ENCODE assay signal across 1 cellular context in genomic region chr1:18635833-18636671, GRCh38.
TF ChIP-seq lines count a peak whose summit lies in the region.

No MANE protein-coding gene starts in this region.

TF ChIP-seq in H1, 55 proteins besides CTCF, POLR2A, EP300 and RAD21:
- no peak for TF ChIP-seq ATF3 (IDR thresholded peaks at IDR 0.05; ENCODE audit: insufficient read depth, low read depth, low read length)
- TF ChIP-seq RNF2 (IDR thresholded peaks at IDR 0.05; ENCODE audit: borderline replicate concordance, low read depth, low read length, missing control alignments, poor library complexity, severe bottlenecking), result peak; percentile 78
- no peak for TF ChIP-seq HDAC2 (IDR thresholded peaks at IDR 0.05; ENCODE audit: borderline replicate concordance in 1 of 2, low read depth in 2 of 2, low read length in 2 of 2)
- no peak for TF ChIP-seq KDM5A (IDR thresholded peaks at IDR 0.05; ENCODE audit: low read length)
- TF ChIP-seq BCL11A (IDR thresholded peaks at IDR 0.05; ENCODE audit: low read depth in 2 of 2, low read length in 2 of 2), result no peak
- TF ChIP-seq FOSL1 (IDR thresholded peaks at IDR 0.05; ENCODE audit: insufficient read depth, low read depth, low read length), result no peak
- no peak for TF ChIP-seq ZNF274 (IDR thresholded peaks at IDR 0.05; ENCODE audit: borderline replicate concordance, extremely low read depth, low read length)
- TF ChIP-seq CEBPB (IDR thresholded peaks at IDR 0.05; ENCODE audit: low read depth, low read length), result no peak
- TF ChIP-seq JUN (IDR thresholded peaks at IDR 0.05; ENCODE audit: low read depth, low read length), result no peak
- no peak for TF ChIP-seq NANOG (IDR thresholded peaks at IDR 0.05; ENCODE audit: insufficient read depth, low read depth, low read length, poor library complexity, severe bottlenecking)
- no peak for TF ChIP-seq TEAD4 (IDR thresholded peaks at IDR 0.05; ENCODE audit: low read depth, low read length)
- TF ChIP-seq TCF12 (IDR thresholded peaks at IDR 0.05; ENCODE audit: low read depth, low read length), result no peak
- TF ChIP-seq POLR2AphosphoS5 (IDR thresholded peaks at IDR 0.05; ENCODE audit: low read depth, low read length), result no peak
- TF ChIP-seq EGR1 (IDR thresholded peaks at IDR 0.05; ENCODE audit: borderline replicate concordance, low read depth, low read length), result no peak; the same call in 1 of the 2 replicates
- TF ChIP-seq SIRT6 (IDR thresholded peaks at IDR 0.05; ENCODE audit: low read length), result no peak
- no peak for TF ChIP-seq HDAC6 (IDR thresholded peaks at IDR 0.05; ENCODE audit: low read depth, low read length)
- TF ChIP-seq SUZ12 (IDR thresholded peaks at IDR 0.05; ENCODE audit: low read length), result peak; percentile 87
- no peak for TF ChIP-seq PHF8 (conservative IDR thresholded peaks at IDR 0.05; ENCODE audit: low read depth, low read length)
- TF ChIP-seq TAF1 (IDR thresholded peaks at IDR 0.05; ENCODE audit: low read depth, low read length), result no peak
- no peak for TF ChIP-seq KDM4A (IDR thresholded peaks at IDR 0.05; ENCODE audit: low read depth, low read length, severe bottlenecking)
- TF ChIP-seq MAX (IDR thresholded peaks at IDR 0.05), result peak; percentile 30; the same call in 1 of the 2 replicates
- TF ChIP-seq USF2 (IDR thresholded peaks at IDR 0.05; ENCODE audit: low read length), result no peak
- no peak for TF ChIP-seq GTF2F1 (IDR thresholded peaks at IDR 0.05; ENCODE audit: borderline replicate concordance, low read depth, low read length)
- TF ChIP-seq GABPA (IDR thresholded peaks at IDR 0.05; ENCODE audit: borderline replicate concordance, insufficient read depth, low read length), result 0 out of 2 replicates have a peak, but pooled peaks have one; percentile 30
- TF ChIP-seq RBBP5 (IDR thresholded peaks at IDR 0.05; ENCODE audit: borderline replicate concordance, low read depth, low read length), result no peak
- no peak for TF ChIP-seq SIX5 (IDR thresholded peaks at IDR 0.05; ENCODE audit: low read depth, low read length)
- no peak for TF ChIP-seq SRF (IDR thresholded peaks at IDR 0.05; ENCODE audit: low read depth, low read length)
- TF ChIP-seq SAP30 (IDR thresholded peaks at IDR 0.05; ENCODE audit: insufficient read depth, insufficient replicate concordance, low read length), result no peak
- no peak for TF ChIP-seq BRCA1 (IDR thresholded peaks at IDR 0.05; ENCODE audit: low read depth, low read length)
- TF ChIP-seq JUND (IDR thresholded peaks at IDR 0.05; ENCODE audit: low read length), result no peak
- no peak for TF ChIP-seq NRF1 (IDR thresholded peaks at IDR 0.05; ENCODE audit: low read depth, low read length)
- TF ChIP-seq BACH1 (IDR thresholded peaks at IDR 0.05; ENCODE audit: low read length), result no peak
- peak; percentile 13; the same call in 1 of the 2 replicates for TF ChIP-seq CBX8 (IDR thresholded peaks at IDR 0.05; ENCODE audit: borderline replicate concordance, low read depth, low read length)
- no peak for TF ChIP-seq CHD7 (IDR thresholded peaks at IDR 0.05; ENCODE audit: insufficient replicate concordance, low read length)
- no peak for TF ChIP-seq TAF7 (optimal IDR thresholded peaks at IDR 0.05; ENCODE audit: borderline replicate concordance, low read depth, low read length)
- no peak for TF ChIP-seq CREB1 (IDR thresholded peaks at IDR 0.05)
- TF ChIP-seq EZH2 (IDR thresholded peaks at IDR 0.05; ENCODE audit: low read depth, low read length, severe bottlenecking), result peak; percentile 92
- no peak for TF ChIP-seq CHD1 (IDR thresholded peaks at IDR 0.05; ENCODE audit: low read depth, low read length)
- TF ChIP-seq SIN3A (conservative IDR thresholded peaks at IDR 0.05 in 1 of 2, IDR thresholded peaks at IDR 0.05 in 1 of 2; ENCODE audit: low read depth in 1 of 2, low read length in 2 of 2), result no peak
- peak; percentile 55 for TF ChIP-seq CTBP2 (IDR thresholded peaks at IDR 0.05; ENCODE audit: borderline replicate concordance, insufficient read depth, insufficient read length, low read length)
- TF ChIP-seq KDM1A (IDR thresholded peaks at IDR 0.05; ENCODE audit: borderline replicate concordance, low read length), result no peak
- no peak for TF ChIP-seq SP4 (IDR thresholded peaks at IDR 0.05; ENCODE audit: low read length)
- no peak for TF ChIP-seq ATF2 (IDR thresholded peaks at IDR 0.05; ENCODE audit: low read length)
- TF ChIP-seq RXRA (IDR thresholded peaks at IDR 0.05; ENCODE audit: insufficient read depth, low read depth, low read length), result no peak
- no peak for TF ChIP-seq ASH2L (IDR thresholded peaks at IDR 0.05; ENCODE audit: low read length)
- TF ChIP-seq SP1 (IDR thresholded peaks at IDR 0.05; ENCODE audit: low read depth, low read length), result 0 out of 2 replicates have a peak, but pooled peaks have one; percentile 34
- TF ChIP-seq TBP (IDR thresholded peaks at IDR 0.05; ENCODE audit: low read depth, low read length), result peak; percentile 30; the same call in 1 of the 2 replicates
- TF ChIP-seq E2F6 (IDR thresholded peaks at IDR 0.05), result 0 out of 2 replicates have a peak, but pooled peaks have one; percentile 9
- TF ChIP-seq POU5F1 (IDR thresholded peaks at IDR 0.05; ENCODE audit: low read depth, low read length), result no peak
- no peak for TF ChIP-seq SP2 (IDR thresholded peaks at IDR 0.05; ENCODE audit: low read length)
- no peak for TF ChIP-seq MAFK (IDR thresholded peaks at IDR 0.05; ENCODE audit: low read depth, low read length)
- TF ChIP-seq CBX5 (IDR thresholded peaks at IDR 0.05; ENCODE audit: low read depth, low read length), result no peak
- no peak for TF ChIP-seq RFX5 (IDR thresholded peaks at IDR 0.05; ENCODE audit: borderline replicate concordance, low read depth, low read length)
- TF ChIP-seq YY1 (IDR thresholded peaks at IDR 0.05; ENCODE audit: low read depth, low read length), result no peak
- no peak for TF ChIP-seq CHD2 (IDR thresholded peaks at IDR 0.05; ENCODE audit: low read length)
